ENCODE assay signal across 1 cellular context in the genomic region with DNA sequence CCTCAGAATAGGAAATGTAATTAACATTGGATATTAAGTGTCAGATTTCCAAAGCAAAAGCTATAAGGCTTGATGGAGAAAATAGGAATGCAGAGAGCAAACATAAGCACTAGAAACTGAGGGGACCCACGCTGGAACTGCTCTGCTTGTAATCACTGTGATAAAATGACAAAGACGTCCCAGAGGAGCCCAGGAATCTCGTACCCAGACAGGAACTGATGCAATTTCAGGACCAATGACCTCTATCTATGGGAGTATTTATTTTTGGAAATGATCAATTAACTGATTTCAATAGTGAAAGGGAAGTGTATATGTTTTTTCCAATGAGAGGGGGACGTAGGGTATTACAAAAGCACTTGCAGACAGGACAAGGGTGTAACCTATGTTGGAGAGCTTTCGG.
TF ChIP-seq lines count a peak whose summit lies in the region.

No MANE protein-coding gene starts in this region.

TF ChIP-seq in neural cell, 6 proteins besides CTCF, POLR2A, EP300 and RAD21:
- TF ChIP-seq, protein P1, sequence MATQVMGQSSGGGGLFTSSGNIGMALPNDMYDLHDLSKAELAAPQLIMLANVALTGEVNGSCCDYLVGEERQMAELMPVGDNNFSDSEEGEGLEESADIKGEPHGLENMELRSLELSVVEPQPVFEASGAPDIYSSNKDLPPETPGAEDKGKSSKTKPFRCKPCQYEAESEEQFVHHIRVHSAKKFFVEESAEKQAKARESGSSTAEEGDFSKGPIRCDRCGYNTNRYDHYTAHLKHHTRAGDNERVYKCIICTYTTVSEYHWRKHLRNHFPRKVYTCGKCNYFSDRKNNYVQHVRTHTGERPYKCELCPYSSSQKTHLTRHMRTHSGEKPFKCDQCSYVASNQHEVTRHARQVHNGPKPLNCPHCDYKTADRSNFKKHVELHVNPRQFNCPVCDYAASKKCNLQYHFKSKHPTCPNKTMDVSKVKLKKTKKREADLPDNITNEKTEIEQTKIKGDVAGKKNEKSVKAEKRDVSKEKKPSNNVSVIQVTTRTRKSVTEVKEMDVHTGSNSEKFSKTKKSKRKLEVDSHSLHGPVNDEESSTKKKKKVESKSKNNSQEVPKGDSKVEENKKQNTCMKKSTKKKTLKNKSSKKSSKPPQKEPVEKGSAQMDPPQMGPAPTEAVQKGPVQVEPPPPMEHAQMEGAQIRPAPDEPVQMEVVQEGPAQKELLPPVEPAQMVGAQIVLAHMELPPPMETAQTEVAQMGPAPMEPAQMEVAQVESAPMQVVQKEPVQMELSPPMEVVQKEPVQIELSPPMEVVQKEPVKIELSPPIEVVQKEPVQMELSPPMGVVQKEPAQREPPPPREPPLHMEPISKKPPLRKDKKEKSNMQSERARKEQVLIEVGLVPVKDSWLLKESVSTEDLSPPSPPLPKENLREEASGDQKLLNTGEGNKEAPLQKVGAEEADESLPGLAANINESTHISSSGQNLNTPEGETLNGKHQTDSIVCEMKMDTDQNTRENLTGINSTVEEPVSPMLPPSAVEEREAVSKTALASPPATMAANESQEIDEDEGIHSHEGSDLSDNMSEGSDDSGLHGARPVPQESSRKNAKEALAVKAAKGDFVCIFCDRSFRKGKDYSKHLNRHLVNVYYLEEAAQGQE (IDR thresholded peaks at IDR 0.05; ENCODE audit: borderline replicate concordance), result no peak
- TF ChIP-seq MXI1 (conservative IDR thresholded peaks at IDR 0.05; ENCODE audit: poor library complexity, severe bottlenecking) (no peak), POLR2AphosphoS5 (IDR thresholded peaks at IDR 0.05) (no peak), SMC3 (conservative IDR thresholded peaks at IDR 0.05; ENCODE audit: poor library complexity) (no peak), TAF1 (IDR thresholded peaks at IDR 0.05; ENCODE audit: low read depth) (no peak)
